13 cellular contexts compared by ENCODE assay signal in the genomic region with DNA sequence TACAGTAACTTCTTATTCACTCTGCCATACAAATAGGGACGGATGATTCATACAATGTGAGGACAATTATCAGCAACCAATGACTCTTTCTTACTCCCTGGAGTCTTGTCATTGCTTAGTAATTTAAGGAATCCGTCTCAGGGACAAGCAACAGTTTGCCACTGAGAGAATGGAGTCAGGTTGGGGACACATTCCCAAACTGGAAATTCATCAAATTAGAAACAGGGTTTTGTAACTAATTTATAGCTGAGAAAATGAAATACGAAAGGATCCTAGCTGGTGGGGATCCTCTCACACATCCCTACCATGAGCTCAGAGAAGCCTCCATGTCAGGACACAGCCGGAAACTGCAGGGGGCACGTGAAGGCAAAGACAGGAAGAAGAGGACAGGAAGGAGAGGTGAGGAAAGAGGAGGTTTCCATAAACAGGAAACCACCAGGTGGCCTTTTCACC. TPM values are rescaled to one million over a fixed set of nuclear protein-coding genes. Genes with fewer than 3 reads are reported as not detected.
DNase-seq lines count a peak whose midpoint lies in the region; ATAC-seq and TF ChIP-seq lines count a peak whose summit lies in the region.
"Had no signal": no experiment of that assay in that cellular context is flagged by ENCODE, and none has a peak within 500 bp of the region (broad histone marks: within the 10 kb centered on the region; RNA-seq: fewer than 3 reads in every experiment).

No MANE protein-coding gene starts in this region.

- H3K79me2 ChIP-seq in HCT116 (ENCODE audit: insufficient read depth, low read length): peaks cover 19% of the 10 kb centered on the region

- peaks cover 8 to 26% of the 10 kb centered on the region in 2 experiments; a peak in 3 of 4 replicates for H3K36me3 ChIP-seq in HCT116 (ENCODE audit: control insufficient read depth in 1 of 2, insufficient read depth in 2 of 2, low read length in 2 of 2)
- no peaks in the 10 kb centered on the region for H3K36me3 ChIP-seq in adipocyte (ENCODE audit: control insufficient read depth, insufficient read depth, low read length, severe bottlenecking)
- H3K36me3 ChIP-seq: gastrocnemius medialis, uterus had no signal

- DNase-seq in A172 (ENCODE audit: low spot score): peak; percentile 86
- DNase-seq in HCT116 (ENCODE audit: low read depth, low spot score): peak; percentile 60
- DNase-seq in adipocyte (ENCODE audit: low read depth): peak; percentile 41
- DNase-seq in glomerular visceral epithelial cell (ENCODE audit: extremely low spot score): peak; percentile 50
- DNase-seq in NK-92 (lab: John Stamatoyannopoulos, UW; ENCODE audit: unreplicated experiment): no peak
- no peak for DNase-seq in OCI-M1 (lab: John Stamatoyannopoulos, UW)
- DNase-seq in T-helper 1 cell: no peak
- DNase-seq in activated CD8-positive, alpha-beta memory T cell treated with anti-CD3 and anti-CD28 coated beads, Interleukin-2, amount 50 U/mL, for 4 hours: no peak
- DNase-seq: amygdala, gastrocnemius medialis, NCI-H82, uterus had no signal

- peak overlapping the region; percentile 65 for H3K9ac ChIP-seq in HCT116 (ENCODE audit: low read length)
- H3K9ac ChIP-seq in adipocyte (ENCODE audit: low read length): no peak overlapping the region

- POLR2A ChIA-PET in HCT116 (lab: Charles Lee): interaction anchor here (1.2 to 1.4 kb wide), 2 partner anchors 9 to 204 kb away, joined by 3 to 7 read pairs; no protein-coding TSS in a partner anchor

- H3K9me3 ChIP-seq in HCT116 (ENCODE audit: control insufficient read depth in 1 of 2, insufficient read depth in 1 of 2, low read depth in 1 of 2, low read length in 2 of 2): no peaks in the 10 kb centered on the region
- no peaks in the 10 kb centered on the region for H3K9me3 ChIP-seq in adipocyte (ENCODE audit: control insufficient read depth, low read length)
- H3K9me3 ChIP-seq: gastrocnemius medialis, uterus had no signal

- H3K4me1 ChIP-seq in HCT116 (ENCODE audit: control insufficient read depth in 1 of 2, insufficient read depth in 2 of 2, low read length in 2 of 2) (peaks cover 11 to 42% of the 10 kb centered on the region in 2 experiments), adipocyte (ENCODE audit: control insufficient read depth, insufficient read depth, low read length) (peaks cover 22% of the 10 kb centered on the region)
- H3K4me1 ChIP-seq: uterus had no signal

- intact Hi-C loops in HCT116 (cut with micrococcal nuclease): loop anchor here (5.0 kb wide), 1 partner anchor 376 kb away; no protein-coding TSS in a partner anchor

- no peak for TF ChIP-seq RAD21 in HCT116 (IDR thresholded peaks at IDR 0.05; ENCODE audit: low read depth)

- RAD21 ChIA-PET in HCT116 (lab: Charles Lee; ENCODE audit: low non-redundant PET in 1 of 2, low total read pairs in 2 of 2, uncharacterized antibody in 2 of 2, unreplicated experiment in 2 of 2): interaction anchor here in 1 of 2 experiments (1.5 kb wide), 1 partner anchor 9 kb away, joined by 4 read pairs; no protein-coding TSS in a partner anchor

- no TSS peak for BruUV-seq in HCT116 (replicated peaks; lab: Mats Ljungman, UMichigan)

- no peaks in the 10 kb centered on the region for H4K20me1 ChIP-seq in HCT116 (ENCODE audit: insufficient read depth)

- H3K4me3 ChIP-seq in HCT116 (replicated peaks in 1 of 2; ENCODE audit: low read depth in 1 of 2, low read length in 2 of 2) (peak overlapping the region; percentile 66 to 89), adipocyte (ENCODE audit: low read length) (peak overlapping the region; percentile 24)
- H3K4me3 ChIP-seq: gastrocnemius medialis, uterus had no signal

- 0 out of 6 replicates have a peak, but pooled peaks of 1 of the 3 experiments have one; percentile 12 for TF ChIP-seq CTCF in HCT116 (IDR thresholded peaks at IDR 0.05 in 2 of 3, conservative IDR thresholded peaks at IDR 0.05 in 1 of 3; ENCODE audit: borderline replicate concordance in 1 of 3, insufficient read depth in 1 of 3, low read depth in 2 of 3, low read length in 2 of 3)

- H3K9me2 ChIP-seq in HCT116 (ENCODE audit: insufficient read depth): no peaks in the 10 kb centered on the region

- peak; percentile 82 for TF ChIP-seq POLR2A in HCT116 (IDR thresholded peaks at IDR 0.05; ENCODE audit: borderline replicate concordance, extremely low read depth, insufficient read depth, insufficient read length)

- peak overlapping the region; percentile 78 for H2AFZ ChIP-seq in HCT116 (ENCODE audit: low read depth, low read length, poor library complexity, severe bottlenecking)

- H3K27me3 ChIP-seq in HCT116 (ENCODE audit: insufficient read depth, low read length) (no peaks in the 10 kb centered on the region), adipocyte (replicated peaks; ENCODE audit: control insufficient read depth, insufficient read depth, low read length) (no peaks in the 10 kb centered on the region)
- H3K27me3 ChIP-seq: gastrocnemius medialis, uterus had no signal

- peak; percentile 89 for ATAC-seq in HCT116
- ATAC-seq: gastrocnemius medialis, sciatic nerve had no signal

- H3K4me2 ChIP-seq in HCT116 (ENCODE audit: low read length): peak overlapping the region; percentile 74

- CTCF ChIA-PET in HCT116 (lab: Charles Lee): interaction anchor here (3.0 kb wide), 1 partner anchor 9 kb away, joined by 27 read pairs; no protein-coding TSS in a partner anchor

- H3K27ac ChIP-seq in HCT116 (ENCODE audit: low read depth, low read length): peak overlapping the region; percentile 73
- H3K27ac ChIP-seq: gastrocnemius medialis, uterus had no signal

TF ChIP-seq in HCT116, 20 proteins besides CTCF, POLR2A, EP300 and RAD21 (continues in another document):
- TF ChIP-seq POLR2AphosphoS5 (IDR thresholded peaks at IDR 0.05; ENCODE audit: low read depth, low read length) (peak; percentile 80), ZNF274 (IDR thresholded peaks at IDR 0.05; ENCODE audit: low read depth, low read length) (no peak), ELF1 (IDR thresholded peaks at IDR 0.05; ENCODE audit: borderline replicate concordance, low read depth) (peak; percentile 48), EGR1 (IDR thresholded peaks at IDR 0.05; ENCODE audit: low read depth) (no peak), SP1 (IDR thresholded peaks at IDR 0.05; ENCODE audit: low read depth) (peak; percentile 70), CEBPB (IDR thresholded peaks at IDR 0.05; ENCODE audit: low read depth) (0 out of 2 replicates have a peak, but pooled peaks have one; percentile 32), TCF7L2 (IDR thresholded peaks at IDR 0.05; ENCODE audit: borderline replicate concordance, extremely low read depth, insufficient read depth, insufficient read length) (no peak), JUND (IDR thresholded peaks at IDR 0.05) (peak; percentile 81), EZH2phosphoT487 (IDR thresholded peaks at IDR 0.05; ENCODE audit: borderline replicate concordance) (no peak), SIN3A (IDR thresholded peaks at IDR 0.05; ENCODE audit: low read depth) (peak; percentile 84), YY1 (IDR thresholded peaks at IDR 0.05; ENCODE audit: extremely low read depth, insufficient replicate concordance, low read depth, low read length) (peak; percentile 76), SRF (IDR thresholded peaks at IDR 0.05; ENCODE audit: low read depth) (peak; percentile 62), ZFX (IDR thresholded peaks at IDR 0.05) (no peak)
- TF ChIP-seq, protein P1, sequence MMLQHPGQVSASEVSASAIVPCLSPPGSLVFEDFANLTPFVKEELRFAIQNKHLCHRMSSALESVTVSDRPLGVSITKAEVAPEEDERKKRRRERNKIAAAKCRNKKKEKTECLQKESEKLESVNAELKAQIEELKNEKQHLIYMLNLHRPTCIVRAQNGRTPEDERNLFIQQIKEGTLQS (IDR thresholded peaks at IDR 0.05): no peak
- TF ChIP-seq, protein P2, sequence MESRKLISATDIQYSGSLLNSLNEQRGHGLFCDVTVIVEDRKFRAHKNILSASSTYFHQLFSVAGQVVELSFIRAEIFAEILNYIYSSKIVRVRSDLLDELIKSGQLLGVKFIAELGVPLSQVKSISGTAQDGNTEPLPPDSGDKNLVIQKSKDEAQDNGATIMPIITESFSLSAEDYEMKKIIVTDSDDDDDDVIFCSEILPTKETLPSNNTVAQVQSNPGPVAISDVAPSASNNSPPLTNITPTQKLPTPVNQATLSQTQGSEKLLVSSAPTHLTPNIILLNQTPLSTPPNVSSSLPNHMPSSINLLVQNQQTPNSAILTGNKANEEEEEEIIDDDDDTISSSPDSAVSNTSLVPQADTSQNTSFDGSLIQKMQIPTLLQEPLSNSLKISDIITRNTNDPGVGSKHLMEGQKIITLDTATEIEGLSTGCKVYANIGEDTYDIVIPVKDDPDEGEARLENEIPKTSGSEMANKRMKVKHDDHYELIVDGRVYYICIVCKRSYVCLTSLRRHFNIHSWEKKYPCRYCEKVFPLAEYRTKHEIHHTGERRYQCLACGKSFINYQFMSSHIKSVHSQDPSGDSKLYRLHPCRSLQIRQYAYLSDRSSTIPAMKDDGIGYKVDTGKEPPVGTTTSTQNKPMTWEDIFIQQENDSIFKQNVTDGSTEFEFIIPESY (IDR thresholded peaks at IDR 0.05; ENCODE audit: extremely low read depth, insufficient replicate concordance, low read length): no peak

RNA-seq across cellular contexts. Expression of a gene that starts 50.4 kb away (rescaled TPM):
- total RNA-seq in A172 (2014; rRNA removed; shearing (Covaris generic)): 0.05 and 0.22 TPM in 2 replicates
- 0.52 TPM for total RNA-seq in HCT116 (2021; ENCODE audit: unreplicated experiment)
- polyA plus RNA-seq in HCT116 (2012): 0.10 and 0.15 TPM in 2 replicates

Comparison
In these comparisons a context has a peak if more than half of its experiments do, and no peak if none do; other contexts are left out.
1. DNase-seq: peak in A172 (single experiment), HCT116 (single experiment), adipocyte (single experiment) and glomerular visceral epithelial cell (single experiment); none in NK-92 (single experiment), OCI-M1 (single experiment), T-helper 1 cell (0 of 5) and activated CD8-positive, alpha-beta memory T cell treated with anti-CD3 and anti-CD28 coated beads, Interleukin-2, amount 50 U/mL, for 4 hours (single experiment).